Comparison of ENCODE assay signal across 1 cellular context in the genomic region with DNA sequence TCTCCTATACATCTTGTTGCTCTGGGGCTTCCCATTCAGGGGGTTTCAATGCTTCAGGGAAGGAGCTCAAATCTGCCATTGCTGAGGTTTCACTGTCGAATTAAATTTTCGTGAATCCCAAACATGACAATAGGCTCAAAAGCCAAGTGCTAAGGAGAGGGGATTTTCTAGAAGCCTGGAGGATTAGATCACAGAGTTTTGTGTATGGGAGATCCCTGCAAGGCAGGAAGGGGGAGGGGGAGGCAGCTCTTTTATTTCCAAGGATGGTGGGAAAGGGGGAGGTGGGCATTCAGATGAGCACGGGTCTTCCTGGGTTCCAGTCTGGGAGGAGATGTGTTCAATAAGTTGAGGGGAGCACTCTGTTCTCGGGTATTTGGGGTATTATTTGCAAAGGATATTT.
TF ChIP-seq lines count a peak whose summit lies in the region.

No MANE protein-coding gene starts in this region.

TF ChIP-seq in HepG2, 621 proteins besides CTCF, POLR2A, EP300 and RAD21 (continued from another document):
- TF ChIP-seq, protein P1, sequence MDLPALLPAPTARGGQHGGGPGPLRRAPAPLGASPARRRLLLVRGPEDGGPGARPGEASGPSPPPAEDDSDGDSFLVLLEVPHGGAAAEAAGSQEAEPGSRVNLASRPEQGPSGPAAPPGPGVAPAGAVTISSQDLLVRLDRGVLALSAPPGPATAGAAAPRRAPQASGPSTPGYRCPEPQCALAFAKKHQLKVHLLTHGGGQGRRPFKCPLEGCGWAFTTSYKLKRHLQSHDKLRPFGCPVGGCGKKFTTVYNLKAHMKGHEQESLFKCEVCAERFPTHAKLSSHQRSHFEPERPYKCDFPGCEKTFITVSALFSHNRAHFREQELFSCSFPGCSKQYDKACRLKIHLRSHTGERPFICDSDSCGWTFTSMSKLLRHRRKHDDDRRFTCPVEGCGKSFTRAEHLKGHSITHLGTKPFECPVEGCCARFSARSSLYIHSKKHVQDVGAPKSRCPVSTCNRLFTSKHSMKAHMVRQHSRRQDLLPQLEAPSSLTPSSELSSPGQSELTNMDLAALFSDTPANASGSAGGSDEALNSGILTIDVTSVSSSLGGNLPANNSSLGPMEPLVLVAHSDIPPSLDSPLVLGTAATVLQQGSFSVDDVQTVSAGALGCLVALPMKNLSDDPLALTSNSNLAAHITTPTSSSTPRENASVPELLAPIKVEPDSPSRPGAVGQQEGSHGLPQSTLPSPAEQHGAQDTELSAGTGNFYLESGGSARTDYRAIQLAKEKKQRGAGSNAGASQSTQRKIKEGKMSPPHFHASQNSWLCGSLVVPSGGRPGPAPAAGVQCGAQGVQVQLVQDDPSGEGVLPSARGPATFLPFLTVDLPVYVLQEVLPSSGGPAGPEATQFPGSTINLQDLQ (CRISPR knock-in tag; IDR thresholded peaks at IDR 0.05), result no peak
- TF ChIP-seq ZNF235 (CRISPR knock-in tag; IDR thresholded peaks at IDR 0.05; ENCODE audit: borderline replicate concordance), result no peak
- TF ChIP-seq ZNF768 (CRISPR knock-in tag; IDR thresholded peaks at IDR 0.05), result no peak
- TF ChIP-seq ASH2L (IDR thresholded peaks at IDR 0.05; ENCODE audit: insufficient read length, low read depth, low read length), result no peak
- TF ChIP-seq ZNF790 (CRISPR knock-in tag; IDR thresholded peaks at IDR 0.05; ENCODE audit: borderline replicate concordance), result no peak
- no peak for TF ChIP-seq REXO4 (CRISPR knock-in tag; IDR thresholded peaks at IDR 0.05; ENCODE audit: borderline replicate concordance)
- no peak for TF ChIP-seq ZNF282 (IDR thresholded peaks at IDR 0.05; ENCODE audit: partially characterized antibody)
- TF ChIP-seq TBP (CRISPR knock-in tag; IDR thresholded peaks at IDR 0.05), result no peak
- TF ChIP-seq ZFP62 (CRISPR knock-in tag; IDR thresholded peaks at IDR 0.05), result no peak
- no peak for TF ChIP-seq HNRNPK (IDR thresholded peaks at IDR 0.05; ENCODE audit: low read depth, low read length, poor library complexity, severe bottlenecking)
- TF ChIP-seq ARID4A (CRISPR knock-in tag; IDR thresholded peaks at IDR 0.05; ENCODE audit: borderline replicate concordance), result no peak
- no peak for TF ChIP-seq ZBTB7B (CRISPR knock-in tag; IDR thresholded peaks at IDR 0.05)
- TF ChIP-seq NFAT5 (CRISPR knock-in tag; IDR thresholded peaks at IDR 0.05), result no peak
